Comparison of ENCODE assay signal across 25 cellular contexts in the genomic region with DNA sequence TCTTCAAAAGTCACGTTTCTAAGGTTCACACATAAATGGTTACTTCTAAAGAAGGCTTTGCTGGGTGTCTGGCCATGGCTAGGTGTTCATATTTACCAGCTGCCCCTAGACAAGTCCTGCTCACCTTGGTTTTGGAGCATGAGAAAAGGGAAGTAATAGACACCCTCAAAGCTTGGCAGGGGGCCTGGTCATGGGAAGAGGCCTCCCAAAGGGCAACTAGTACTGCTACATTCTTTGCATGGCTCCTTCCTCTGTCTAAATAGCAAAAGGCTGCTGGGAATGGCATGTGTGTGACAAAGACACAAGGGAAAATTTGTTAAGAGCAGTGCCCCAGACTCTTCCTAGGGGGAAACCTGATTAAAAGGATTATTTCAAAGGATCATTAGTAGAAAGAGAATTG.
A peak's percentile ranks its signal among the peaks of the same experiment; 100 is the strongest.
DNase-seq lines count a peak whose midpoint lies in the region; ATAC-seq and TF ChIP-seq lines count a peak whose summit lies in the region.
"Had no signal": no experiment of that assay in that cellular context is flagged by ENCODE, and none has a peak within 500 bp of the region (broad histone marks: within the 10 kb centered on the region; RNA-seq: fewer than 3 reads in every experiment).

No MANE protein-coding gene starts in this region.

- H4K20me1 ChIP-seq in PC-9 (ENCODE audit: insufficient read depth) = no peaks in the 10 kb centered on the region

- H3F3A ChIP-seq in PC-9 (ENCODE audit: insufficient read depth, low read depth) = no peaks in the 10 kb centered on the region

- peak overlapping the region; percentile 14; the same call in 1 of the 2 replicates for H3K4me2 ChIP-seq in PC-9

- H2AFZ ChIP-seq in PC-9 = no peak overlapping the region

- H3K9me3 ChIP-seq in PC-9 (ENCODE audit: insufficient read depth, low read depth) (no peaks in the 10 kb centered on the region), right atrium auricular region (no peaks in the 10 kb centered on the region), psoas muscle (no peaks in the 10 kb centered on the region)
- H3K9me3 ChIP-seq: SJSA1, tibial nerve had no signal

- H3K79me2 ChIP-seq in PC-9 (ENCODE audit: low read depth) = no peaks in the 10 kb centered on the region

- H3K9me2 ChIP-seq in PC-9 (ENCODE audit: insufficient read depth) = no peaks in the 10 kb centered on the region

- H3K4me3 ChIP-seq in PC-9 (no peak overlapping the region), right atrium auricular region (no peak overlapping the region), psoas muscle (no peak overlapping the region)
- H3K4me3 ChIP-seq: cardiac muscle cell, SJSA1, tibial nerve had no signal

- TF ChIP-seq CTCF in GM20000 (IDR thresholded peaks at IDR 0.05; ENCODE audit: extremely low read depth, missing control alignments) (no peak), PC-9 (conservative IDR thresholded peaks at IDR 0.05) (no peak), right atrium auricular region (IDR thresholded peaks at IDR 0.05) (no peak), psoas muscle (IDR thresholded peaks at IDR 0.05) (no peak)

- WGBS in psoas muscle, 3 donors = 38 to 62% (median 51%) methylated on average over 1 of the region's 1 CpG

- POLR2A ChIA-PET in PC-9 (lab: Charles Lee; ENCODE audit: unreplicated experiment) = no interaction called here

- peak overlapping the region; percentile 68 for H3K27ac ChIP-seq in PC-9
- peak overlapping the region in 1 of 2 donors; percentile 29 for H3K27ac ChIP-seq in right atrium auricular region
- H3K27ac ChIP-seq in psoas muscle = peak overlapping the region; percentile 4
- H3K27ac ChIP-seq: C4-2B, cardiac muscle cell, SJSA1, tibial nerve had no signal

- BruUV-seq in PC-9 (replicated peaks; lab: Mats Ljungman, UMichigan) = no TSS peak

- peak in 3 of 4 donors; percentile 14 to 24 (median 21) for ATAC-seq in psoas muscle
- ATAC-seq in HG03097 (IDR thresholded peaks at IDR 0.05; ENCODE audit: low FRiP score, unreplicated experiment) = no peak
- no peak for ATAC-seq in HG03159 (IDR thresholded peaks at IDR 0.05; ENCODE audit: unreplicated experiment)
- ATAC-seq: activated T-helper 17 cell treated with anti-CD3 and anti-CD28 coated beads, Interleukin-2, amount 50 U/mL, for 72 hours; naive thymus-derived CD8-positive, alpha-beta T cell; stimulated activated naive CD8-positive, alpha-beta T cell treated with anti-CD3 and anti-CD28 coated beads, Interleukin-15, amount 100 ng/mL, for 72 hours; T-helper 17 cell had no signal

- H3K36me3 ChIP-seq in PC-9 (ENCODE audit: low read depth) = no peaks in the 10 kb centered on the region
- H3K36me3 ChIP-seq in right atrium auricular region = no peaks in the 10 kb centered on the region
- H3K36me3 ChIP-seq in psoas muscle (ENCODE audit: insufficient read depth in 1 of 2, low read depth in 1 of 2) = no peaks in the 10 kb centered on the region
- H3K36me3 ChIP-seq: cardiac muscle cell, SJSA1, tibial nerve had no signal

- H3K27me3 ChIP-seq in PC-9 (ENCODE audit: insufficient read depth, low read depth) (no peaks in the 10 kb centered on the region), right atrium auricular region (no peaks in the 10 kb centered on the region), psoas muscle (ENCODE audit: insufficient read depth in 3 of 3, low read length in 2 of 3) (no peaks in the 10 kb centered on the region)
- H3K27me3 ChIP-seq: cardiac muscle cell, tibial nerve had no signal

- CTCF ChIA-PET in PC-9 (lab: Charles Lee) = no interaction called here

- intact Hi-C loops in PC-9 (cut with micrococcal nuclease; ENCODE audit: unreplicated experiment) = no loop called here
- intact Hi-C loops in psoas muscle (cut with DNase I) = no loop called here

- peaks cover 31% of the 10 kb centered on the region for H3K4me1 ChIP-seq in PC-9 (replicated peaks; ENCODE audit: insufficient read depth)
- peaks cover 0 to 15% of the 10 kb centered on the region in 2 donors for H3K4me1 ChIP-seq in right atrium auricular region
- H3K4me1 ChIP-seq in psoas muscle = peaks cover 54% of the 10 kb centered on the region
- H3K4me1 ChIP-seq: SJSA1 had no signal

- DNase-seq in GM20000 (ENCODE audit: low spot score) (peak; percentile 0), PC-9 (peak in 1 of 2 experiments; percentile 82), right atrium auricular region (ENCODE audit: low spot score) (peak; percentile 53), psoas muscle (no peak), HCEC 1CT (no peak)
- no peak for DNase-seq in activated CD4-positive, alpha-beta T cell treated with anti-CD3 and anti-CD28 coated beads, Interleukin-2, amount 50 U/mL, for 48 hours
- DNase-seq: activated CD4-positive, alpha-beta T cell treated with anti-CD3 and anti-CD28 coated beads, Interleukin-2, amount 50 U/mL, for 1 hour; activated CD8-positive, alpha-beta memory T cell treated with anti-CD3 and anti-CD28 coated beads, Interleukin-2, amount 50 U/mL, for 48 hours; dermis blood vessel endothelial cell; glutamatergic neuron; KG1; MM.1S; naive thymus-derived CD8-positive, alpha-beta T cell; NCI-H1436 treated with DMSO at 0.1 percent for 48 hours; NCI-H446 treated with DMSO at 0.1 percent for 48 hours; NK-92 treated with Interleukin-12 subunit alpha and Interleukin-12 subunit beta, amount 100 ng/mL, for 24 hours; stimulated activated naive CD8-positive, alpha-beta T cell treated with anti-CD3 and anti-CD28 coated beads, Interleukin-15, amount 100 ng/mL, for 72 hours; T-helper 17 cell had no signal

Comparison
In these comparisons a context has a peak if more than half of its experiments do, and no peak if none do; other contexts are left out.
1. DNase-seq: peak in GM20000 (single experiment) and right atrium auricular region (single experiment); none in psoas muscle (0 of 2), HCEC 1CT (single experiment) and activated CD4-positive, alpha-beta T cell treated with anti-CD3 and anti-CD28 coated beads, Interleukin-2, amount 50 U/mL, for 48 hours (0 of 2).
2. ATAC-seq: peak in psoas muscle (3 of 4); none in HG03097 (single experiment) and HG03159 (single experiment).